23 cellular contexts compared by ENCODE assay signal in genomic region chr14:24156840-24157239, GRCh38. TPM values are rescaled to one million over a fixed set of nuclear protein-coding genes. Genes with fewer than 3 reads are reported as not detected.
DNase-seq lines count a peak whose midpoint lies in the region; ATAC-seq, FAIRE-seq and TF ChIP-seq lines count a peak whose summit lies in the region.
"Had no signal": no experiment of that assay in that cellular context is flagged by ENCODE, and none has a peak within 500 bp of the region (broad histone marks: within the 10 kb centered on the region; RNA-seq: fewer than 3 reads in every experiment).

No MANE protein-coding gene starts in this region.

- no peaks in the 10 kb centered on the region; a peak in 1 of 5 replicates for H3K27me3 ChIP-seq in HepG2 (ENCODE audit: control insufficient read depth in 1 of 2, insufficient read depth in 2 of 2, low read length in 2 of 2)
- H3K27me3 ChIP-seq in right lobe of liver, result no peaks in the 10 kb centered on the region
- no peaks in the 10 kb centered on the region for H3K27me3 ChIP-seq in PC-9 (ENCODE audit: insufficient read depth, low read depth)
- no peaks in the 10 kb centered on the region for H3K27me3 ChIP-seq in stomach
- H3K27me3 ChIP-seq: esophagus squamous epithelium, neural progenitor cell, suprapubic skin, upper lobe of right lung had no signal

- in situ Hi-C loops in HepG2 (cut with HindIII; ENCODE audit: extremely low pct_ligation_motif_present, low pct_unique_long_range_greater_than_20kb), result no loop called here

- BruUV-seq in HepG2 (replicated peaks; lab: Mats Ljungman, UMichigan) (no TSS peak), PC-9 (replicated peaks; lab: Mats Ljungman, UMichigan) (no TSS peak)

- CTCF ChIA-PET in HepG2 (lab: Yijun Ruan, JAX; ENCODE audit: low intra/inter-chr PET ratio, low total read pairs), result no interaction called here
- CTCF ChIA-PET in activated CD8-positive, alpha-beta T cell treated with anti-CD3 and anti-CD28 coated beads, Interleukin-2, amount 10 ng/mL, durations not matched to agents 7 days and 5 days (lab: Charles Lee), result no interaction called here
- CTCF ChIA-PET in PC-9 (lab: Charles Lee), result no interaction called here

- peaks cover 21% of the 10 kb centered on the region for H3K4me1 ChIP-seq in HepG2 (ENCODE audit: insufficient read depth, low read length)
- peaks cover 0 to 19% (median 5%) of the 10 kb centered on the region in 4 donors for H3K4me1 ChIP-seq in right lobe of liver
- H3K4me1 ChIP-seq in PC-9 (replicated peaks; ENCODE audit: insufficient read depth), result peaks cover 13% of the 10 kb centered on the region
- peaks cover 9 to 15% (median 11%) of the 10 kb centered on the region in 4 donors for H3K4me1 ChIP-seq in stomach
- H3K4me1 ChIP-seq: neural progenitor cell had no signal

- H3K27ac Mint-ChIP-seq in activated CD8-positive, alpha-beta T cell treated with anti-CD3 and anti-CD28 coated beads, Interleukin-2, amount 10 ng/mL, durations not matched to agents 7 days and 5 days, result peak overlapping the region; percentile 61
- peak overlapping the region; percentile 20 for H3K27ac Mint-ChIP-seq in glutamatergic neuron (ENCODE audit: unreplicated experiment)
- H3K27ac Mint-ChIP-seq: neural progenitor cell had no signal

- no peak for TF ChIP-seq CTCF in HepG2 (CRISPR knock-in tag; IDR thresholded peaks at IDR 0.05)
- TF ChIP-seq CTCF in right lobe of liver (IDR thresholded peaks at IDR 0.05), result no peak
- no peak for TF ChIP-seq CTCF in glutamatergic neuron (IDR thresholded peaks at IDR 0.05; ENCODE audit: partially characterized antibody, unreplicated experiment)
- TF ChIP-seq CTCF in PC-9 (conservative IDR thresholded peaks at IDR 0.05), result no peak
- no peak for TF ChIP-seq CTCF in stomach (IDR thresholded peaks at IDR 0.05)

- H3K9me3 Mint-ChIP-seq in activated CD8-positive, alpha-beta T cell treated with anti-CD3 and anti-CD28 coated beads, Interleukin-2, amount 10 ng/mL, durations not matched to agents 7 days and 5 days (ENCODE audit: insufficient read depth), result no peaks in the 10 kb centered on the region
- peaks cover 4% of the 10 kb centered on the region for H3K9me3 Mint-ChIP-seq in glutamatergic neuron (ENCODE audit: unreplicated experiment)
- H3K9me3 Mint-ChIP-seq: CD14-positive monocyte, neural progenitor cell had no signal

- H3K79me2 ChIP-seq in HepG2 (ENCODE audit: insufficient read depth, low read length) (peaks cover 1% of the 10 kb centered on the region), PC-9 (ENCODE audit: low read depth) (no peaks in the 10 kb centered on the region)

- no peak overlapping the region for H3K27ac ChIP-seq in HepG2 (ENCODE audit: extremely low read length, insufficient read depth, low read length)
- H3K27ac ChIP-seq in right lobe of liver, result no peak overlapping the region
- H3K27ac ChIP-seq in PC-9, result no peak overlapping the region
- H3K27ac ChIP-seq in stomach, result no peak overlapping the region
- H3K27ac ChIP-seq: KMS-11, neural progenitor cell, suprapubic skin, upper lobe of right lung had no signal

- no peak for ATAC-seq in HepG2
- ATAC-seq in right lobe of liver, result no peak
- ATAC-seq in activated CD8-positive, alpha-beta T cell treated with anti-CD3 and anti-CD28 coated beads, Interleukin-2, amount 10 ng/mL, durations not matched to agents 7 days and 5 days, result no peak
- ATAC-seq: right cardiac atrium, upper lobe of right lung had no signal

- TF ChIP-seq EP300 in HepG2 (IDR thresholded peaks at IDR 0.05; ENCODE audit: low read depth in 2 of 2, low read length in 2 of 2), result no peak
- TF ChIP-seq EP300 in HepG2 (CRISPR knock-in tag; IDR thresholded peaks at IDR 0.05; ENCODE audit: borderline replicate concordance), result no peak
- no peak for TF ChIP-seq EP300 in stomach (IDR thresholded peaks at IDR 0.05)

- TF ChIP-seq POLR2A in HepG2 (IDR thresholded peaks at IDR 0.05; ENCODE audit: insufficient read depth in 1 of 2, low read depth in 2 of 2, low read length in 2 of 2) (no peak), right lobe of liver (IDR thresholded peaks at IDR 0.05) (no peak), stomach (IDR thresholded peaks at IDR 0.05) (no peak)

- intact Hi-C loops in HepG2 (cut with micrococcal nuclease; ENCODE audit: unreplicated experiment) (no loop called here), right lobe of liver (cut with DNase I) (loop anchor here in 1 of 2 donors (10.0 kb wide), 1 partner anchor 62 kb away; the partner anchor contains the start of gene PCK2), PC-9 (cut with micrococcal nuclease; ENCODE audit: unreplicated experiment) (no loop called here), stomach (cut with DNase I; ENCODE audit: low total_unique reads) (no loop called here)

- POLR2A ChIA-PET in HepG2 (lab: Yijun Ruan, JAX) (interaction anchor here (0.6 to 11.8 kb wide), 4 partner anchors 8 to 86 kb away, joined by 5 to 233 read pairs (median 108); partner anchors contain the start of genes DCAF11, EMC9, NRL and PSME1), PC-9 (lab: Charles Lee; ENCODE audit: unreplicated experiment) (interaction anchor here (0.7 kb wide), 1 partner anchor 87 kb away, joined by 3 read pairs; no protein-coding TSS in a partner anchor)
- POLR2A ChIA-PET in activated CD8-positive, alpha-beta T cell treated with anti-CD3 and anti-CD28 coated beads, Interleukin-2, amount 10 ng/mL, durations not matched to agents 7 days and 5 days (lab: Charles Lee), result interaction anchor here (0.6 to 4.7 kb wide), 2 partner anchors 11 to 42 kb away, joined by 3 to 21 read pairs; partner anchors contain the start of genes DCAF11, NRL and PSME2

- H3K4me1 Mint-ChIP-seq in activated CD8-positive, alpha-beta T cell treated with anti-CD3 and anti-CD28 coated beads, Interleukin-2, amount 10 ng/mL, durations not matched to agents 7 days and 5 days (ENCODE audit: low read depth), result peaks cover 25% of the 10 kb centered on the region
- H3K4me1 Mint-ChIP-seq in glutamatergic neuron (ENCODE audit: low read depth, unreplicated experiment), result peaks cover 10% of the 10 kb centered on the region

- no peak for TF ChIP-seq RAD21 in HepG2 (CRISPR knock-in tag; IDR thresholded peaks at IDR 0.05)

- no peak overlapping the region for H3K9ac ChIP-seq in HepG2 (ENCODE audit: insufficient read depth, low read depth, low read length)
- H3K9ac ChIP-seq: KMS-11, neural progenitor cell had no signal

- H3K27me3 Mint-ChIP-seq in activated CD8-positive, alpha-beta T cell treated with anti-CD3 and anti-CD28 coated beads, Interleukin-2, amount 10 ng/mL, durations not matched to agents 7 days and 5 days (ENCODE audit: low read depth), result no peaks in the 10 kb centered on the region
- H3K27me3 Mint-ChIP-seq in glutamatergic neuron (ENCODE audit: unreplicated experiment), result peaks cover 5% of the 10 kb centered on the region

- DNase-seq in HepG2 (ENCODE audit: low spot score), result no peak
- no peak for DNase-seq in right lobe of liver
- no peak for DNase-seq in activated CD8-positive, alpha-beta T cell treated with anti-CD3 and anti-CD28 coated beads, Interleukin-2, amount 10 ng/mL, durations not matched to agents 7 days and 5 days
- DNase-seq in glutamatergic neuron, result no peak
- no peak for DNase-seq in PC-9
- no peak for DNase-seq in stomach
- no peak for DNase-seq in RPMI8226
- DNase-seq: activated CD4-positive, alpha-beta T cell treated with anti-CD3 and anti-CD28 coated beads for 48 hours; activated gamma-delta T cell treated with Interleukin-2 at 50 U/mL for 16 hours; esophagus squamous epithelium; foreskin melanocyte; NCI-H1417 treated with DMSO at 0.1 percent for 48 hours; NCI-H2081 treated with DMSO at 0.1 percent for 48 hours; NCI-H82; right cardiac atrium; stimulated activated CD4-positive, alpha-beta T cell treated with anti-CD3 and anti-CD28 coated beads, Interleukin-2, amount 100 ng/mL, for 48 hours; upper lobe of right lung had no signal

- H2AFZ ChIP-seq in HepG2 (ENCODE audit: low read length) (no peak overlapping the region), PC-9 (no peak overlapping the region)
- H2AFZ ChIP-seq: neural progenitor cell had no signal

- H3K4me3 ChIP-seq in HepG2 (replicated peaks in 1 of 3; ENCODE audit: insufficient read depth in 1 of 3, low read depth in 2 of 3, low read length in 3 of 3) (no peak overlapping the region), right lobe of liver (no peak overlapping the region), PC-9 (no peak overlapping the region), stomach (no peak overlapping the region)
- H3K4me3 ChIP-seq: esophagus squamous epithelium, lung, neural progenitor cell, suprapubic skin, upper lobe of right lung had no signal

- H3K36me3 ChIP-seq in HepG2 (replicated peaks in 1 of 2; ENCODE audit: control insufficient read depth in 1 of 2, insufficient read depth in 2 of 2, low read length in 2 of 2) (peaks cover 49 to 61% of the 10 kb centered on the region in 2 experiments), right lobe of liver (peaks cover 0 to 65% (median 23%) of the 10 kb centered on the region in 4 donors), PC-9 (ENCODE audit: low read depth) (no peaks in the 10 kb centered on the region; the same call in 1 of the 2 replicates), stomach (peaks cover 49 to 87% (median 83%) of the 10 kb centered on the region in 4 donors)

- peaks cover 72% of the 10 kb centered on the region for H3K36me3 Mint-ChIP-seq in activated CD8-positive, alpha-beta T cell treated with anti-CD3 and anti-CD28 coated beads, Interleukin-2, amount 10 ng/mL, durations not matched to agents 7 days and 5 days (ENCODE audit: low read depth)
- H3K36me3 Mint-ChIP-seq in glutamatergic neuron (ENCODE audit: unreplicated experiment), result peaks cover 5% of the 10 kb centered on the region

- 97% methylated on average over 1 of the region's 1 CpG for WGBS in HepG2 (ENCODE audit: low lambda C conversion rate)
- no CpG with 5 or more reads among the region's 1 CpG for WGBS in right lobe of liver (ENCODE audit: insufficient coverage, low coverage, low lambda C conversion rate, missing lambda C conversion rate)
- 84 to 94% (median 92%) methylated on average over 1 of the region's 1 CpG for WGBS in stomach, 5 donors

- no peak for FAIRE-seq in HepG2 (lab: Jason Lieb, UNC)
- FAIRE-seq: astrocyte had no signal

- no peak overlapping the region for H3K4me2 ChIP-seq in HepG2 (ENCODE audit: low read depth, low read length)
- no peak overlapping the region for H3K4me2 ChIP-seq in PC-9
- H3K4me2 ChIP-seq: KMS-11, neural progenitor cell had no signal

- H3K9me3 ChIP-seq in HepG2 (ENCODE audit: low read length) (no peaks in the 10 kb centered on the region), right lobe of liver (no peaks in the 10 kb centered on the region), PC-9 (ENCODE audit: insufficient read depth, low read depth) (no peaks in the 10 kb centered on the region), stomach (no peaks in the 10 kb centered on the region)
- H3K9me3 ChIP-seq: esophagus squamous epithelium, suprapubic skin, upper lobe of right lung had no signal

- no peaks in the 10 kb centered on the region; the same call in 1 of the 2 replicates for H3F3A ChIP-seq in PC-9 (ENCODE audit: insufficient read depth, low read depth)

- no peaks in the 10 kb centered on the region; the same call in 1 of the 2 replicates for H4K20me1 ChIP-seq in HepG2 (ENCODE audit: insufficient read depth, low read length)
- no peaks in the 10 kb centered on the region for H4K20me1 ChIP-seq in PC-9 (ENCODE audit: insufficient read depth)

- no peak overlapping the region for H3K4me3 Mint-ChIP-seq in activated CD8-positive, alpha-beta T cell treated with anti-CD3 and anti-CD28 coated beads, Interleukin-2, amount 10 ng/mL, durations not matched to agents 7 days and 5 days
- no peak overlapping the region for H3K4me3 Mint-ChIP-seq in glutamatergic neuron (ENCODE audit: unreplicated experiment)
- H3K4me3 Mint-ChIP-seq: CD14-positive monocyte, neural progenitor cell had no signal

- H3K9me2 ChIP-seq in PC-9 (ENCODE audit: insufficient read depth), result no peaks in the 10 kb centered on the region

RNA-seq across cellular contexts. Expression of gene IRF9, which starts 4.2 kb away (rescaled TPM):
- total RNA-seq in HepG2 (2016; rRNA removed; fragmentation: Illumina TruSeq; extraction: Trizol) (13.8 and 14.9 TPM in 2 replicates), right lobe of liver (10 to 100 TPM; 17.4 to 66.6 (median 37.2) TPM), glutamatergic neuron (ENCODE audit: unreplicated experiment) (31.0 TPM), PC-9 (2021) (18.8 and 21.4 TPM in 2 replicates), stomach (100 to 1,000 TPM in 2 of 5 donors, 10 to 100 TPM in 2, 1 to 10 TPM in 1; 1.4 to 143 (median 91.4) TPM)
- total RNA-seq in HepG2 (2016; cell fraction: cytosol; rRNA removed; fragmentation: Illumina TruSeq; extraction: Trizol; ENCODE audit: low read depth), result 13.0 and 16.4 TPM in 2 replicates
- total RNA-seq in HepG2 (2016; cell fraction: insoluble cytoplasmic fraction; rRNA removed; fragmentation: Illumina TruSeq; extraction: Trizol), result 11.5 and 20.0 TPM in 2 replicates
- total RNA-seq in HepG2 (2016; cell fraction: membrane; rRNA removed; fragmentation: Illumina TruSeq; extraction: Trizol), result 9.6 and 12.0 TPM in 2 replicates
- 24.8 and 26.7 TPM in 2 replicates for total RNA-seq in HepG2 (2016; cell fraction: nucleus; rRNA removed; fragmentation: Illumina TruSeq; extraction: Trizol)
- polyA plus RNA-seq in HepG2 (2011; rRNA removed) (49.7 and 60.9 TPM in 2 replicates), stomach (100 to 1,000 TPM in 1 of 3 donors, 10 to 100 TPM in 2; 64.6 to 101 (median 65.1) TPM)
- 22.0 and 25.7 TPM in 2 replicates for polyA plus RNA-seq in HepG2 (2011; cell fraction: cytosol; rRNA removed)
- 220 and 221 TPM in 2 replicates for polyA plus RNA-seq in HepG2 (2011; cell fraction: nucleus; rRNA removed)
- polyA plus RNA-seq in HepG2 (2012), result 25.5 and 30.7 TPM in 2 replicates
- 3.8 and 5.2 TPM in 2 replicates for polyA plus RNA-seq in HepG2 (2016; cell fraction: cytosol; fragmentation: Illumina TruSeq; extraction: Trizol; ENCODE audit: low read depth)
- polyA plus RNA-seq in HepG2 (2016; cell fraction: insoluble cytoplasmic fraction; fragmentation: Illumina TruSeq; extraction: Trizol; ENCODE audit: low read depth), result 8.6 and 12.0 TPM in 2 replicates
- 5.8 and 6.6 TPM in 2 replicates for polyA plus RNA-seq in HepG2 (2016; cell fraction: membrane; fragmentation: Illumina TruSeq; extraction: Trizol; ENCODE audit: low read depth)
- polyA plus RNA-seq in HepG2 (2016; cell fraction: nucleus; fragmentation: Illumina TruSeq; extraction: Trizol; ENCODE audit: insufficient read depth, low read depth), result 78.7 and 84.9 TPM in 2 replicates
- 41.1 and 128 TPM in 2 replicates for polyA minus RNA-seq in HepG2 (2011; rRNA and poly(A)+ RNA removed; ENCODE audit: low replicate concordance)
- polyA minus RNA-seq in HepG2 (2011; cell fraction: cytosol; rRNA and poly(A)+ RNA removed), result 24.4 and 32.8 TPM in 2 replicates
- polyA minus RNA-seq in HepG2 (2011; cell fraction: nucleus; rRNA and poly(A)+ RNA removed), result 84.8 and 144 TPM in 2 replicates
- total RNA-seq in activated CD8-positive, alpha-beta T cell treated with anti-CD3 and anti-CD28 coated beads, Interleukin-2, amount 10 ng/mL, durations not matched to agents 7 days and 5 days, result 100 to 1,000 TPM; 221 to 242 TPM

RNA-seq across cellular contexts. Expression of gene RNF31, which starts 9.5 kb away (rescaled TPM):
- 65.9 and 86.8 TPM in 2 replicates for total RNA-seq in HepG2 (2016; rRNA removed; fragmentation: Illumina TruSeq; extraction: Trizol)
- total RNA-seq in HepG2 (2016; cell fraction: cytosol; rRNA removed; fragmentation: Illumina TruSeq; extraction: Trizol; ENCODE audit: low read depth), result 17.8 and 17.9 TPM in 2 replicates
- 59.1 and 93.8 TPM in 2 replicates for total RNA-seq in HepG2 (2016; cell fraction: insoluble cytoplasmic fraction; rRNA removed; fragmentation: Illumina TruSeq; extraction: Trizol)
- total RNA-seq in HepG2 (2016; cell fraction: membrane; rRNA removed; fragmentation: Illumina TruSeq; extraction: Trizol), result 39.1 and 41.7 TPM in 2 replicates
- 72.5 and 77.1 TPM in 2 replicates for total RNA-seq in HepG2 (2016; cell fraction: nucleus; rRNA removed; fragmentation: Illumina TruSeq; extraction: Trizol)
- 48.2 and 59.0 TPM in 2 replicates for polyA plus RNA-seq in HepG2 (2011; rRNA removed)
- 20.8 and 23.9 TPM in 2 replicates for polyA plus RNA-seq in HepG2 (2011; cell fraction: cytosol; rRNA removed)
- polyA plus RNA-seq in HepG2 (2011; cell fraction: nucleus; rRNA removed), result 197 and 225 TPM in 2 replicates
- polyA plus RNA-seq in HepG2 (2012), result 61.6 and 78.3 TPM in 2 replicates
- 13.8 and 14.9 TPM in 2 replicates for polyA plus RNA-seq in HepG2 (2016; cell fraction: cytosol; fragmentation: Illumina TruSeq; extraction: Trizol; ENCODE audit: low read depth)
- 59.9 and 61.7 TPM in 2 replicates for polyA plus RNA-seq in HepG2 (2016; cell fraction: insoluble cytoplasmic fraction; fragmentation: Illumina TruSeq; extraction: Trizol; ENCODE audit: low read depth)
- polyA plus RNA-seq in HepG2 (2016; cell fraction: membrane; fragmentation: Illumina TruSeq; extraction: Trizol; ENCODE audit: low read depth), result 28.2 and 30.6 TPM in 2 replicates
- polyA plus RNA-seq in HepG2 (2016; cell fraction: nucleus; fragmentation: Illumina TruSeq; extraction: Trizol; ENCODE audit: insufficient read depth, low read depth), result 186 and 241 TPM in 2 replicates
- 71.7 and 184 TPM in 2 replicates for polyA minus RNA-seq in HepG2 (2011; rRNA and poly(A)+ RNA removed; ENCODE audit: low replicate concordance)
- polyA minus RNA-seq in HepG2 (2011; cell fraction: cytosol; rRNA and poly(A)+ RNA removed), result 31.6 and 52.6 TPM in 2 replicates
- polyA minus RNA-seq in HepG2 (2011; cell fraction: nucleus; rRNA and poly(A)+ RNA removed), result 113 and 130 TPM in 2 replicates
- total RNA-seq in right lobe of liver, result 10 to 100 TPM; 17.5 to 39.6 (median 26.2) TPM
- 100 to 1,000 TPM; 123 to 142 TPM for total RNA-seq in activated CD8-positive, alpha-beta T cell treated with anti-CD3 and anti-CD28 coated beads, Interleukin-2, amount 10 ng/mL, durations not matched to agents 7 days and 5 days
- 88.2 TPM for total RNA-seq in glutamatergic neuron (ENCODE audit: unreplicated experiment)
- total RNA-seq in PC-9 (2021), result 44.6 and 60.8 TPM in 2 replicates
- 100 to 1,000 TPM in 2 of 5 donors, 10 to 100 TPM in 3; 53.2 to 523 (median 94.2) TPM for total RNA-seq in stomach
- 10 to 100 TPM; 64.0 to 88.7 (median 68.6) TPM for polyA plus RNA-seq in stomach

RNA-seq across cellular contexts. Expression of gene PSME2, which starts 10.4 kb away (rescaled TPM):
- total RNA-seq in HepG2 (2016; rRNA removed; fragmentation: Illumina TruSeq; extraction: Trizol) (716 and 834 TPM in 2 replicates), right lobe of liver (100 to 1,000 TPM in 4 of 6 experiments, 10 to 100 TPM in 2; 66.1 to 142 (median 110) TPM), glutamatergic neuron (ENCODE audit: unreplicated experiment) (58.9 TPM), PC-9 (2021) (96.0 and 153 TPM in 2 replicates), stomach (100 to 1,000 TPM in 2 of 5 donors, 10 to 100 TPM in 3; 62.4 to 339 (median 83.9) TPM)
- total RNA-seq in HepG2 (2016; cell fraction: cytosol; rRNA removed; fragmentation: Illumina TruSeq; extraction: Trizol; ENCODE audit: low read depth), result 203 and 215 TPM in 2 replicates
- 729 and 850 TPM in 2 replicates for total RNA-seq in HepG2 (2016; cell fraction: insoluble cytoplasmic fraction; rRNA removed; fragmentation: Illumina TruSeq; extraction: Trizol)
- total RNA-seq in HepG2 (2016; cell fraction: membrane; rRNA removed; fragmentation: Illumina TruSeq; extraction: Trizol), result 201 TPM in 2 replicates
- 350 and 410 TPM in 2 replicates for total RNA-seq in HepG2 (2016; cell fraction: nucleus; rRNA removed; fragmentation: Illumina TruSeq; extraction: Trizol)
- polyA plus RNA-seq in HepG2 (2011; rRNA removed) (332 and 362 TPM in 2 replicates), stomach (100 to 1,000 TPM; 302 to 421 (median 403) TPM)
- 139 and 148 TPM in 2 replicates for polyA plus RNA-seq in HepG2 (2011; cell fraction: cytosol; rRNA removed)
- 1,051 and 1,099 TPM in 2 replicates for polyA plus RNA-seq in HepG2 (2011; cell fraction: nucleus; rRNA removed)
- 349 and 352 TPM in 2 replicates for polyA plus RNA-seq in HepG2 (2012)
- 217 and 232 TPM in 2 replicates for polyA plus RNA-seq in HepG2 (2016; cell fraction: cytosol; fragmentation: Illumina TruSeq; extraction: Trizol; ENCODE audit: low read depth)
- 820 and 900 TPM in 2 replicates for polyA plus RNA-seq in HepG2 (2016; cell fraction: insoluble cytoplasmic fraction; fragmentation: Illumina TruSeq; extraction: Trizol; ENCODE audit: low read depth)
- 168 and 182 TPM in 2 replicates for polyA plus RNA-seq in HepG2 (2016; cell fraction: membrane; fragmentation: Illumina TruSeq; extraction: Trizol; ENCODE audit: low read depth)
- 846 and 908 TPM in 2 replicates for polyA plus RNA-seq in HepG2 (2016; cell fraction: nucleus; fragmentation: Illumina TruSeq; extraction: Trizol; ENCODE audit: insufficient read depth, low read depth)
- polyA minus RNA-seq in HepG2 (2011; rRNA and poly(A)+ RNA removed; ENCODE audit: low replicate concordance), result 65.6 and 111 TPM in 2 replicates
- polyA minus RNA-seq in HepG2 (2011; cell fraction: cytosol; rRNA and poly(A)+ RNA removed), result 47.8 and 52.0 TPM in 2 replicates
- 120 and 160 TPM in 2 replicates for polyA minus RNA-seq in HepG2 (2011; cell fraction: nucleus; rRNA and poly(A)+ RNA removed)
- total RNA-seq in activated CD8-positive, alpha-beta T cell treated with anti-CD3 and anti-CD28 coated beads, Interleukin-2, amount 10 ng/mL, durations not matched to agents 7 days and 5 days, result 100 to 1,000 TPM; 635 to 636 TPM

RNA-seq across cellular contexts. Expression of gene REC8, which starts 15.0 kb away (rescaled TPM):
- total RNA-seq in HepG2 (2016; rRNA removed; fragmentation: Illumina TruSeq; extraction: Trizol) (3.4 TPM in 1 of 2 replicates, not detected in the other), right lobe of liver (1 to 10 TPM; 1.6 to 7.4 (median 3.4) TPM), glutamatergic neuron (ENCODE audit: unreplicated experiment) (136 TPM), PC-9 (2021) (6.5 and 8.3 TPM in 2 replicates), stomach (100 to 1,000 TPM in 1 of 5 donors, 10 to 100 TPM in 4; 14.5 to 122 (median 45.5) TPM)
- total RNA-seq in HepG2 (2016; cell fraction: cytosol; rRNA removed; fragmentation: Illumina TruSeq; extraction: Trizol; ENCODE audit: low read depth), result 0.88 and 2.8 TPM in 2 replicates
- total RNA-seq in HepG2 (2016; cell fraction: insoluble cytoplasmic fraction; rRNA removed; fragmentation: Illumina TruSeq; extraction: Trizol), result 4.4 TPM in 1 of 2 replicates, not detected in the other
- 0.65 and 1.1 TPM in 2 replicates for total RNA-seq in HepG2 (2016; cell fraction: membrane; rRNA removed; fragmentation: Illumina TruSeq; extraction: Trizol)
- total RNA-seq in HepG2 (2016; cell fraction: nucleus; rRNA removed; fragmentation: Illumina TruSeq; extraction: Trizol), result 3.5 and 4.1 TPM in 2 replicates
- polyA plus RNA-seq in HepG2 (2011; rRNA removed) (14.7 and 17.3 TPM in 2 replicates), stomach (10 to 100 TPM; 20.9 to 64.4 (median 38.7) TPM)
- 1.6 and 1.9 TPM in 2 replicates for polyA plus RNA-seq in HepG2 (2011; cell fraction: cytosol; rRNA removed)
- polyA plus RNA-seq in HepG2 (2011; cell fraction: nucleus; rRNA removed), result 115 and 125 TPM in 2 replicates
- 11.8 and 22.4 TPM in 2 replicates for polyA plus RNA-seq in HepG2 (2012)
- 0.43 and 1.0 TPM in 2 replicates for polyA plus RNA-seq in HepG2 (2016; cell fraction: cytosol; fragmentation: Illumina TruSeq; extraction: Trizol; ENCODE audit: low read depth)
- 0.52 TPM in 1 of 2 replicates, not detected in the other for polyA plus RNA-seq in HepG2 (2016; cell fraction: insoluble cytoplasmic fraction; fragmentation: Illumina TruSeq; extraction: Trizol; ENCODE audit: low read depth)
- polyA plus RNA-seq in HepG2 (2016; cell fraction: membrane; fragmentation: Illumina TruSeq; extraction: Trizol; ENCODE audit: low read depth), result 0.33 and 0.55 TPM in 2 replicates
- polyA plus RNA-seq in HepG2 (2016; cell fraction: nucleus; fragmentation: Illumina TruSeq; extraction: Trizol; ENCODE audit: insufficient read depth, low read depth), result 13.8 and 21.1 TPM in 2 replicates
- 4.1 and 10.9 TPM in 2 replicates for polyA minus RNA-seq in HepG2 (2011; rRNA and poly(A)+ RNA removed; ENCODE audit: low replicate concordance)
- polyA minus RNA-seq in HepG2 (2011; cell fraction: cytosol; rRNA and poly(A)+ RNA removed), result 1.6 TPM in 1 of 2 replicates, not detected in the other
- 30.3 and 38.2 TPM in 2 replicates for polyA minus RNA-seq in HepG2 (2011; cell fraction: nucleus; rRNA and poly(A)+ RNA removed)
- 10 to 100 TPM; 54.5 to 58.6 TPM for total RNA-seq in activated CD8-positive, alpha-beta T cell treated with anti-CD3 and anti-CD28 coated beads, Interleukin-2, amount 10 ng/mL, durations not matched to agents 7 days and 5 days

RNA-seq across cellular contexts. Expression of gene EMC9, which starts 15.4 kb away (rescaled TPM):
- total RNA-seq in HepG2 (2016; rRNA removed; fragmentation: Illumina TruSeq; extraction: Trizol), result 71.2 and 78.7 TPM in 2 replicates
- total RNA-seq in HepG2 (2016; cell fraction: cytosol; rRNA removed; fragmentation: Illumina TruSeq; extraction: Trizol; ENCODE audit: low read depth), result 68.4 and 89.8 TPM in 2 replicates
- total RNA-seq in HepG2 (2016; cell fraction: insoluble cytoplasmic fraction; rRNA removed; fragmentation: Illumina TruSeq; extraction: Trizol), result 67.6 and 78.5 TPM in 2 replicates
- total RNA-seq in HepG2 (2016; cell fraction: membrane; rRNA removed; fragmentation: Illumina TruSeq; extraction: Trizol), result 77.6 and 98.8 TPM in 2 replicates
- 54.8 and 64.3 TPM in 2 replicates for total RNA-seq in HepG2 (2016; cell fraction: nucleus; rRNA removed; fragmentation: Illumina TruSeq; extraction: Trizol)
- 60.5 and 63.9 TPM in 2 replicates for polyA plus RNA-seq in HepG2 (2011; rRNA removed)
- polyA plus RNA-seq in HepG2 (2011; cell fraction: cytosol; rRNA removed), result 49.4 and 73.1 TPM in 2 replicates
- polyA plus RNA-seq in HepG2 (2011; cell fraction: nucleus; rRNA removed), result 212 and 227 TPM in 2 replicates
- 50.7 and 62.7 TPM in 2 replicates for polyA plus RNA-seq in HepG2 (2012)
- 103 and 134 TPM in 2 replicates for polyA plus RNA-seq in HepG2 (2016; cell fraction: cytosol; fragmentation: Illumina TruSeq; extraction: Trizol; ENCODE audit: low read depth)
- polyA plus RNA-seq in HepG2 (2016; cell fraction: insoluble cytoplasmic fraction; fragmentation: Illumina TruSeq; extraction: Trizol; ENCODE audit: low read depth), result 96.0 and 104 TPM in 2 replicates
- 99.3 and 118 TPM in 2 replicates for polyA plus RNA-seq in HepG2 (2016; cell fraction: membrane; fragmentation: Illumina TruSeq; extraction: Trizol; ENCODE audit: low read depth)
- polyA plus RNA-seq in HepG2 (2016; cell fraction: nucleus; fragmentation: Illumina TruSeq; extraction: Trizol; ENCODE audit: insufficient read depth, low read depth), result 175 and 183 TPM in 2 replicates
- 16.0 and 62.4 TPM in 2 replicates for polyA minus RNA-seq in HepG2 (2011; rRNA and poly(A)+ RNA removed; ENCODE audit: low replicate concordance)
- polyA minus RNA-seq in HepG2 (2011; cell fraction: cytosol; rRNA and poly(A)+ RNA removed), result 10.1 and 13.6 TPM in 2 replicates
- 35.1 and 41.2 TPM in 2 replicates for polyA minus RNA-seq in HepG2 (2011; cell fraction: nucleus; rRNA and poly(A)+ RNA removed)
- 10 to 100 TPM; 10.2 to 21.4 (median 11.9) TPM for total RNA-seq in right lobe of liver
- 10 to 100 TPM; 49.9 to 53.2 TPM for total RNA-seq in activated CD8-positive, alpha-beta T cell treated with anti-CD3 and anti-CD28 coated beads, Interleukin-2, amount 10 ng/mL, durations not matched to agents 7 days and 5 days
- 18.1 TPM for total RNA-seq in glutamatergic neuron (ENCODE audit: unreplicated experiment)
- 27.4 and 37.1 TPM in 2 replicates for total RNA-seq in PC-9 (2021)
- total RNA-seq in stomach, result 10 to 100 TPM in 1 of 5 donors, 1 to 10 TPM in 4; 1.3 to 33.9 (median 4.6) TPM
- 10 to 100 TPM; 32.0 to 59.6 (median 42.9) TPM for polyA plus RNA-seq in stomach
